ENCODE assay signal across 10 cellular contexts in the genomic region with DNA sequence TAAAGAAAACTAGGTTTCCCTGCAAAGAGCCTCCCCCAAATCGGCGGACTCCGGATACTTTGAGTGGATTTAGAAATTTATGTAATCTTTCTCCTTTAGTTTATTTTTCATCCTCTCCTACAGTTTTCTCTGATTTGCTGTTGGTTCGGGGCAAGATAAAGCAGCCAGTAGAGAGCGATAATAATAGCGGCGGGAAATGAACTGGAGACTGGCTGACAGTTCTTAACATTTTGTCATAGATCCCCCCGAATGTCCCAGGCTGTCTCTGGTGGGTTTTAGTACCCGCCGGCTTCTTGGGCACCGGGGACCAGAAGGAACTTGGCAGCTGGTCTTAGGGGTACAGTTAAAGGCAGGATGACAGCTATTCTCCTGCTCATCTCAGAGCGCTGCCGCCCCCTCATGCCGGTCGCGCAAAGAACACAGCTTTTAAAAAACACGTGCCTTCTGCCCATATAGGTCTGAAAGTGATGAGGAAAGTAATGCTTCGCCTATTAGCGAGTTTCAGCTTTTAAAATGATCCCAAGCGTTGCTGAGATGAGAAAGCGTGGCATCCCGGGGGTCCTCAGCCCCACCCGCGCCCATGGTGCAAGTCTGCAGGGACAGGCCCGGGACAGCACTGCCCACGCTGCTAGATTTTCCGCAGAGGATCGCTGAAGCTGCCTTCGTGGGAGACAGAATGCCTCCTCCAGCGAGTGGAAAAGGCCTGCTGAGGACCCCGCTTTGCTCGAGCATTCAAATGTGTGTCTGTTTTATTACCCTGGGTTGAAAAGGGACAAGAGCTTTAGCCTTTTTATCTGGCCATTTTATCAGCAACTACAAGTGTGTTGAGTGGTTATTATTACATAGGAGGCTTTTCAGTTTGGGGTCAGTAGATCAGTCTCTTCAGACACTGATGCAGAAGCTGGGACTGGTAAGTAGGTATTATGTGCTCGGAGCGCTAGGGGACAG. TPM values are rescaled to one million over a fixed set of nuclear protein-coding genes. Genes with fewer than 3 reads are reported as not detected.
DNase-seq lines count a peak whose midpoint lies in the region; ATAC-seq and TF ChIP-seq lines count a peak whose summit lies in the region.
"Had no signal": no experiment of that assay in that cellular context is flagged by ENCODE, and none has a peak within 500 bp of the region (broad histone marks: within the 10 kb centered on the region; RNA-seq: fewer than 3 reads in every experiment).

No MANE protein-coding gene starts in this region.

- peak; percentile 76 for TF ChIP-seq RAD21 in SK-N-SH (IDR thresholded peaks at IDR 0.05; ENCODE audit: low read length)

- H2AFZ ChIP-seq in SK-N-SH (ENCODE audit: low read depth): peak overlapping the region; percentile 91

- WGBS in SK-N-SH (ENCODE audit: low lambda C conversion rate): 43% methylated on average over 29 of the region's 34 CpGs
- WGBS in psoas muscle, 3 donors: 2 to 6% (median 5%) methylated on average over 34 of the region's 34 CpGs
- 1 to 4% (median 3%) methylated on average over 34 of the region's 34 CpGs for WGBS in ovary, 3 donors

- H4K20me1 ChIP-seq in SK-N-SH (ENCODE audit: insufficient read depth): no peaks in the 10 kb centered on the region

- TF ChIP-seq POLR2A in ovary (IDR thresholded peaks at IDR 0.05): no peak

- H3K4me2 ChIP-seq in SK-N-SH: peak overlapping the region; percentile 100

- H3F3A ChIP-seq in SK-N-SH (replicated peaks; ENCODE audit: insufficient read depth): no peaks in the 10 kb centered on the region

- H3K79me2 ChIP-seq in SK-N-SH (ENCODE audit: insufficient read depth): no peaks in the 10 kb centered on the region

- POLR2A ChIA-PET in SK-N-SH (lab: Yijun Ruan, JAX): interaction anchor here (0.7 to 5.8 kb wide), 2 partner anchors 86 to 741 kb away, joined by 3 to 43 read pairs; a partner anchor contains a TSS

- no peak for TF ChIP-seq EP300 in SK-N-SH (IDR thresholded peaks at IDR 0.05; ENCODE audit: borderline replicate concordance in 1 of 2, low read depth in 1 of 2, low read length in 1 of 2)
- no peak for TF ChIP-seq EP300 in ovary (IDR thresholded peaks at IDR 0.05)

- H3K27me3 ChIP-seq in SK-N-SH (ENCODE audit: insufficient read depth) (peaks cover 15% of the 10 kb centered on the region; the same call in 1 of the 2 replicates), adipocyte (replicated peaks; ENCODE audit: control insufficient read depth, insufficient read depth, low read length) (peaks cover 89% of the 10 kb centered on the region), psoas muscle (ENCODE audit: insufficient read depth in 3 of 3, low read length in 2 of 3) (peaks cover 3 to 96% (median 63%) of the 10 kb centered on the region in 3 donors), ovary (peaks cover 2% of the 10 kb centered on the region)

- CTCF ChIA-PET in SK-N-SH (lab: Yijun Ruan, JAX): interaction anchor here (0.5 to 5.4 kb wide), 57 partner anchors 9 to 781 kb away, joined by 3 to 72 read pairs (median 4); no protein-coding TSS in a partner anchor

- intact Hi-C loops in psoas muscle (cut with DNase I): no loop called here
- intact Hi-C loops in ovary (cut with DNase I): no loop called here

- no peaks in the 10 kb centered on the region for H3K9me2 ChIP-seq in SK-N-SH

- peak; percentile 76 for DNase-seq in SK-N-SH
- DNase-seq in NCI-H1105 (lab: John Stamatoyannopoulos, UW): peak; percentile 5
- DNase-seq in adipocyte (ENCODE audit: low read depth): no peak
- no peak for DNase-seq in psoas muscle
- no peak for DNase-seq in mesenteric fat pad (ENCODE audit: low spot score)
- DNase-seq in ovary: no peak
- DNase-seq: AML-193 had no signal

- H3K9me3 ChIP-seq in SK-N-SH (no peaks in the 10 kb centered on the region), adipocyte (ENCODE audit: control insufficient read depth, low read length) (peaks cover 4% of the 10 kb centered on the region), psoas muscle (no peaks in the 10 kb centered on the region), ovary (peaks cover 0 to 4% of the 10 kb centered on the region in 2 donors)

- H3K4me1 ChIP-seq in SK-N-SH (ENCODE audit: control insufficient read depth in 1 of 2, insufficient read depth in 2 of 2, low read depth in 1 of 2, low read length in 1 of 2): peaks cover 0 to 23% of the 10 kb centered on the region in 2 experiments; a peak in 1 of 4 replicates
- H3K4me1 ChIP-seq in adipocyte (ENCODE audit: control insufficient read depth, insufficient read depth, low read length): peaks cover 26% of the 10 kb centered on the region
- peaks cover 35% of the 10 kb centered on the region for H3K4me1 ChIP-seq in psoas muscle
- peaks cover 8% of the 10 kb centered on the region for H3K4me1 ChIP-seq in ovary (ENCODE audit: insufficient read depth)

- ATAC-seq in SK-N-SH treated with all-trans-retinoic acid at 6 μM for 48 hours (no peak; the same call in 2 of the 3 replicates), psoas muscle (no peak), GM18861 (IDR thresholded peaks at IDR 0.05; ENCODE audit: unreplicated experiment) (no peak)

- peak overlapping the region; percentile 73 to 76 for H3K4me3 ChIP-seq in SK-N-SH (ENCODE audit: low read depth in 2 of 2, low read length in 1 of 2)
- peak overlapping the region; percentile 52 for H3K4me3 ChIP-seq in adipocyte (ENCODE audit: low read length)
- peak overlapping the region; percentile 38 for H3K4me3 ChIP-seq in psoas muscle
- no peak overlapping the region for H3K4me3 ChIP-seq in ovary

- H3K27ac ChIP-seq in SK-N-SH (ENCODE audit: low read depth in 2 of 2, low read length in 1 of 2): peak overlapping the region in 1 of 2 experiments; percentile 82; a peak in 2 of 4 replicates
- no peak overlapping the region for H3K27ac ChIP-seq in psoas muscle
- H3K27ac ChIP-seq in ovary: no peak overlapping the region

- TF ChIP-seq CTCF in SK-N-SH (IDR thresholded peaks at IDR 0.05) (peak; percentile 42), psoas muscle (IDR thresholded peaks at IDR 0.05) (no peak), ovary (IDR thresholded peaks at IDR 0.05) (no peak)

- H3K36me3 ChIP-seq in SK-N-SH (replicated peaks in 1 of 2; ENCODE audit: control insufficient read depth in 1 of 2, insufficient read depth in 2 of 2, low read length in 1 of 2) (no peaks in the 10 kb centered on the region), adipocyte (ENCODE audit: control insufficient read depth, insufficient read depth, low read length, severe bottlenecking) (no peaks in the 10 kb centered on the region), psoas muscle (ENCODE audit: insufficient read depth in 1 of 2, low read depth in 1 of 2) (no peaks in the 10 kb centered on the region), ovary (no peaks in the 10 kb centered on the region)

- H3K9ac ChIP-seq in SK-N-SH (no peak overlapping the region; the same call in 1 of the 2 replicates), adipocyte (ENCODE audit: low read length) (no peak overlapping the region)

TF ChIP-seq in SK-N-SH, 30 proteins besides CTCF, POLR2A, EP300 and RAD21:
- TF ChIP-seq FOXJ3 (CRISPR knock-in tag; IDR thresholded peaks at IDR 0.05): no peak
- no peak for TF ChIP-seq RCOR1 (IDR thresholded peaks at IDR 0.05; ENCODE audit: low read length)
- TF ChIP-seq TEAD4 (IDR thresholded peaks at IDR 0.05; ENCODE audit: borderline replicate concordance, insufficient read depth): no peak
- peak; percentile 94; the same call in 1 of the 2 replicates for TF ChIP-seq MXI1 (IDR thresholded peaks at IDR 0.05; ENCODE audit: low read depth, low read length)
- peak; percentile 44 for TF ChIP-seq SMC3 (IDR thresholded peaks at IDR 0.05; ENCODE audit: low read depth, low read length)
- TF ChIP-seq TAF1 (IDR thresholded peaks at IDR 0.05; ENCODE audit: borderline replicate concordance, low read depth, low read length): no peak
- no peak for TF ChIP-seq FOXM1 (IDR thresholded peaks at IDR 0.05; ENCODE audit: low read depth)
- TF ChIP-seq, protein P1, sequence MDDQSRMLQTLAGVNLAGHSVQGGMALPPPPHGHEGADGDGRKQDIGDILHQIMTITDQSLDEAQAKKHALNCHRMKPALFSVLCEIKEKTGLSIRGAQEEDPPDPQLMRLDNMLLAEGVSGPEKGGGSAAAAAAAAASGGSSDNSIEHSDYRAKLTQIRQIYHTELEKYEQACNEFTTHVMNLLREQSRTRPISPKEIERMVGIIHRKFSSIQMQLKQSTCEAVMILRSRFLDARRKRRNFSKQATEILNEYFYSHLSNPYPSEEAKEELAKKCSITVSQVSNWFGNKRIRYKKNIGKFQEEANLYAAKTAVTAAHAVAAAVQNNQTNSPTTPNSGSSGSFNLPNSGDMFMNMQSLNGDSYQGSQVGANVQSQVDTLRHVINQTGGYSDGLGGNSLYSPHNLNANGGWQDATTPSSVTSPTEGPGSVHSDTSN (IDR thresholded peaks at IDR 0.05): no peak
- no peak for TF ChIP-seq SIN3A (IDR thresholded peaks at IDR 0.05; ENCODE audit: borderline replicate concordance, low read depth, low read length)

TF ChIP-seq in SK-N-SH treated with all-trans-retinoic acid at 6 μM for 48 hours, 23 proteins besides CTCF, POLR2A, EP300 and RAD21 (continues in another document):
- TF ChIP-seq ARNTL (CRISPR knock-in tag; IDR thresholded peaks at IDR 0.05; ENCODE audit: borderline replicate concordance, low read depth): no peak
- TF ChIP-seq BACH2 (CRISPR knock-in tag; IDR thresholded peaks at IDR 0.05; ENCODE audit: borderline replicate concordance): no peak
- TF ChIP-seq SNAI2 (CRISPR knock-in tag; IDR thresholded peaks at IDR 0.05): no peak
- no peak for TF ChIP-seq RARB (CRISPR knock-in tag; IDR thresholded peaks at IDR 0.05)
- TF ChIP-seq OSR1 (CRISPR knock-in tag; IDR thresholded peaks at IDR 0.05): no peak
- TF ChIP-seq, protein P2, sequence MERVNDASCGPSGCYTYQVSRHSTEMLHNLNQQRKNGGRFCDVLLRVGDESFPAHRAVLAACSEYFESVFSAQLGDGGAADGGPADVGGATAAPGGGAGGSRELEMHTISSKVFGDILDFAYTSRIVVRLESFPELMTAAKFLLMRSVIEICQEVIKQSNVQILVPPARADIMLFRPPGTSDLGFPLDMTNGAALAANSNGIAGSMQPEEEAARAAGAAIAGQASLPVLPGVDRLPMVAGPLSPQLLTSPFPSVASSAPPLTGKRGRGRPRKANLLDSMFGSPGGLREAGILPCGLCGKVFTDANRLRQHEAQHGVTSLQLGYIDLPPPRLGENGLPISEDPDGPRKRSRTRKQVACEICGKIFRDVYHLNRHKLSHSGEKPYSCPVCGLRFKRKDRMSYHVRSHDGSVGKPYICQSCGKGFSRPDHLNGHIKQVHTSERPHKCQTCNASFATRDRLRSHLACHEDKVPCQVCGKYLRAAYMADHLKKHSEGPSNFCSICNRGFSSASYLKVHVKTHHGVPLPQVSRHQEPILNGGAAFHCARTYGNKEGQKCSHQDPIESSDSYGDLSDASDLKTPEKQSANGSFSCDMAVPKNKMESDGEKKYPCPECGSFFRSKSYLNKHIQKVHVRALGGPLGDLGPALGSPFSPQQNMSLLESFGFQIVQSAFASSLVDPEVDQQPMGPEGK (CRISPR knock-in tag; IDR thresholded peaks at IDR 0.05; ENCODE audit: borderline replicate concordance): no peak

RNA-seq across cellular contexts. Expression of a gene that starts 3.8 kb away (rescaled TPM):
- polyA plus RNA-seq in SK-N-SH (2012; rRNA removed) (0.10 and 0.16 TPM in 2 replicates), psoas muscle (under 1 TPM in 1 of 3 donors, not detected in 2; under 0.01 TPM), ovary (under 1 TPM; 0.01 to 0.08 TPM)
- 0.13 and 0.16 TPM in 2 replicates for polyA plus RNA-seq in SK-N-SH (2012; cell fraction: cytosol; rRNA removed)
- 0.15 and 0.26 TPM in 2 replicates for polyA plus RNA-seq in SK-N-SH (2012; cell fraction: nucleus; rRNA removed)
- total RNA-seq in psoas muscle (under 1 TPM in 3 of 4 donors, not detected in 1; 0.02 to 0.04 (median 0.04) TPM), mesenteric fat pad (0.32 TPM), ovary (under 1 TPM; under 0.01 to 0.30 (median 0.15) TPM)
- total RNA-seq: mononuclear cell had no signal

Comparison
In these comparisons a context has a peak if more than half of its experiments do, and no peak if none do; other contexts are left out.
1. DNase-seq: peak in SK-N-SH (single experiment) and NCI-H1105 (single experiment); none in adipocyte (single experiment), psoas muscle (0 of 2), mesenteric fat pad (single experiment) and ovary (0 of 5).